27 cellular contexts compared by ENCODE assay signal in the genomic region with DNA sequence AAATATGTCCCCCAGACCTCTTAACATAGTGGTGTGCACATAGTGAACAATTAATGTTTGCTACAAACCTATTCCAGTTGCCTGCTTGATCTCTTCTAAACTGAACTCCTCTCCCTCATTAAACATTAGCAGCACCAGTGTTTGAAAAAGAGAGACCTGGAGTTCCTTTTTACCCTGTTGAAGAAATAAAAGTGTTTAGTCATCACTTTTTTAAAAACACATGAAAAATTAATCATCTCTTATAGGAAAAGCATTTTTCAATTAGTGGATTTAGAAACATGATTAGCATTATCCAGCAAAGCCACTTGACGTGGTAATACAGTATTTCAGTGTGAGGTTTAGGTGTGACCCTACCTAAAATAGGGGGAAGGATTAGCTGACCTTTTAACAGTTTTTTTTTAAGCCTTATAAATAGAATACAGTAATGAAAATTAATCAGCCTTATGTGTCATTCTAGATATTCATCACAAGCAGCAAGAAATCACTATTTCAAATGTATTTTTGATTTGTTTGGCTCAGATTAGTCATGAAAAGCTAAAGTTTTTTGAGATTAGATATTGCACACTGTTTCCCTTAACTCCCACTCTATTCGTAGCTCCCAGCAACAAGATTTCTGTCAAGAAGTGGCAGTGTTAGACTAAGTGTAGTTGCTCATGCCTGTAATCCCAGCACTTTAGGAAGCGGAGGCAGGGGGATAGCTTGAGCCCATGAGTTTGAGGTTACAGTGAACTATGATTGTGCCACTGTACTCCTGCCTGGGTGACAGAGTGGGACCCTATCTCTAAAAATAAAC. TPM values are rescaled to one million over a fixed set of nuclear protein-coding genes. Genes with fewer than 3 reads are reported as not detected.
A peak's percentile ranks its signal among the peaks of the same experiment; 100 is the strongest.
DNase-seq lines count a peak whose midpoint lies in the region; ATAC-seq, FAIRE-seq and TF ChIP-seq lines count a peak whose summit lies in the region.
"Had no signal": no experiment of that assay in that cellular context is flagged by ENCODE, and none has a peak within 500 bp of the region (broad histone marks: within the 10 kb centered on the region; RNA-seq: fewer than 3 reads in every experiment).

No MANE protein-coding gene starts in this region.

- FAIRE-seq in astrocyte (lab: Jason Lieb, UNC) (peak; percentile 88), pancreas (lab: Jason Lieb, UNC) (peak; percentile 78)
- FAIRE-seq: A204.1, RCC 7860 had no signal

- H3K36me3 ChIP-seq in GM23248 (ENCODE audit: low read depth), result peaks cover 71% of the 10 kb centered on the region
- peaks cover 36% of the 10 kb centered on the region for H3K36me3 ChIP-seq in astrocyte (ENCODE audit: insufficient read depth, low read length)
- H3K36me3 ChIP-seq in pancreas, result peaks cover 0 to 12% (median 6%) of the 10 kb centered on the region in 3 donors
- H3K36me3 ChIP-seq in breast epithelium, result no peaks in the 10 kb centered on the region

- TF ChIP-seq POLR2A in breast epithelium (IDR thresholded peaks at IDR 0.05), result no peak

- H3F3A ChIP-seq in GM23248 (ENCODE audit: insufficient read depth), result peaks cover 41% of the 10 kb centered on the region

- no peak for DNase-seq in activated T-cell treated with anti-CD3 and anti-CD28 coated beads, Interleukin-2, amount 50 U/mL, for 24 hours
- DNase-seq in activated T-cell treated with anti-CD3 and anti-CD28 coated beads, Interleukin-2, amount 50 U/mL, for 4 hours, result no peak
- DNase-seq in GM23248 (peak; percentile 18), astrocyte (ENCODE audit: low read depth) (no peak), pancreas (no peak), breast epithelium (ENCODE audit: low spot score in 2 of 2) (no peak), immature natural killer cell (no peak)
- DNase-seq: AML-193; C1 segment of cervical spinal cord; CD4-positive, alpha-beta memory T cell; COR-L47; DMS53; GOT3; HCEC 1CT; KBM-7; MG63; NCI-H1105 treated with DMSO at 0.1 percent for 48 hours; NCI-H146; NCI-H1930; NCI-H2107; NCI-H446; NCI-H524 treated with DMSO at 0.1 percent for 48 hours; NCI-H774; SIG-M5 had no signal

- no peaks in the 10 kb centered on the region for H3K9me3 Mint-ChIP-seq in activated T-cell treated with anti-CD3 and anti-CD28 coated beads, Interleukin-2, amount 50 U/mL, for 24 hours
- H3K9me3 Mint-ChIP-seq in activated T-cell treated with anti-CD3 and anti-CD28 coated beads, Interleukin-2, amount 50 U/mL, for 4 hours, result no peaks in the 10 kb centered on the region
- H3K9me3 Mint-ChIP-seq in astrocyte (ENCODE audit: unreplicated experiment) (no peaks in the 10 kb centered on the region), immature natural killer cell (peaks cover 0 to 2% (median 0%) of the 10 kb centered on the region in 6 donors)
- H3K9me3 Mint-ChIP-seq: CD4-positive, alpha-beta memory T cell had no signal

- H2AFZ ChIP-seq in GM23248, result no peak overlapping the region
- H2AFZ ChIP-seq in astrocyte (ENCODE audit: low read depth, low read length), result no peak overlapping the region

- TF ChIP-seq CTCF in astrocyte (IDR thresholded peaks at IDR 0.05; ENCODE audit: insufficient read depth, low read depth, low read length), result no peak
- no peak for TF ChIP-seq CTCF in pancreas (IDR thresholded peaks at IDR 0.05)
- no peak for TF ChIP-seq CTCF in breast epithelium (IDR thresholded peaks at IDR 0.05)

- no peaks in the 10 kb centered on the region for H3K4me1 ChIP-seq in GM23248 (ENCODE audit: insufficient read depth)
- H3K4me1 ChIP-seq in astrocyte (ENCODE audit: insufficient read depth, low read length), result no peaks in the 10 kb centered on the region
- H3K4me1 ChIP-seq in pancreas, result no peaks in the 10 kb centered on the region
- no peaks in the 10 kb centered on the region for H3K4me1 ChIP-seq in breast epithelium

- H3K9me2 ChIP-seq in GM23248 (ENCODE audit: insufficient read depth), result no peaks in the 10 kb centered on the region

- H3K9me3 ChIP-seq in GM23248 (ENCODE audit: low read depth) (no peaks in the 10 kb centered on the region), astrocyte (ENCODE audit: insufficient read depth, low read depth, low read length) (no peaks in the 10 kb centered on the region), pancreas (no peaks in the 10 kb centered on the region), breast epithelium (no peaks in the 10 kb centered on the region)
- H3K9me3 ChIP-seq: MG63 had no signal

- peaks cover 7% of the 10 kb centered on the region for H3K4me1 Mint-ChIP-seq in activated T-cell treated with anti-CD3 and anti-CD28 coated beads, Interleukin-2, amount 50 U/mL, for 24 hours (ENCODE audit: low read depth)
- H3K4me1 Mint-ChIP-seq in activated T-cell treated with anti-CD3 and anti-CD28 coated beads, Interleukin-2, amount 50 U/mL, for 4 hours (ENCODE audit: low read depth), result peaks cover 3% of the 10 kb centered on the region
- H3K4me1 Mint-ChIP-seq in astrocyte (ENCODE audit: low read depth, unreplicated experiment) (no peaks in the 10 kb centered on the region), immature natural killer cell (no peaks in the 10 kb centered on the region)

- no peak for ATAC-seq in activated T-cell treated with anti-CD3 and anti-CD28 coated beads, Interleukin-2, amount 50 U/mL, for 4 hours
- no peak for ATAC-seq in pancreas

- H3K9ac ChIP-seq in GM23248, result no peak overlapping the region
- no peak overlapping the region for H3K9ac ChIP-seq in astrocyte (ENCODE audit: low read length)

- WGBS in GM23248 (ENCODE audit: low coverage in 1 of 2, low lambda C conversion rate in 2 of 2, missing lambda C conversion rate in 2 of 2), 2 experiments, result 87 to 95% methylated on average over 3 of the region's 3 CpGs
- WGBS in pancreas, 2 donors, result 75 to 90% methylated on average over 3 of the region's 3 CpGs

- H3K4me2 ChIP-seq in GM23248 (ENCODE audit: unreplicated experiment) (no peak overlapping the region), astrocyte (ENCODE audit: low read length) (no peak overlapping the region)

- peaks cover 78% of the 10 kb centered on the region for H3K36me3 Mint-ChIP-seq in activated T-cell treated with anti-CD3 and anti-CD28 coated beads, Interleukin-2, amount 50 U/mL, for 24 hours (ENCODE audit: low read depth)
- peaks cover 20% of the 10 kb centered on the region for H3K36me3 Mint-ChIP-seq in activated T-cell treated with anti-CD3 and anti-CD28 coated beads, Interleukin-2, amount 50 U/mL, for 4 hours (ENCODE audit: insufficient read depth)
- H3K36me3 Mint-ChIP-seq in astrocyte (ENCODE audit: low read depth, unreplicated experiment) (no peaks in the 10 kb centered on the region), immature natural killer cell (peaks cover 4 to 20% (median 8%) of the 10 kb centered on the region in 3 donors)

- H3K27ac ChIP-seq in GM23248 (0 out of 2 replicates have a peak overlapping the region, but pooled peaks have one; percentile 6), astrocyte (ENCODE audit: low read depth, low read length) (no peak overlapping the region), pancreas (no peak overlapping the region), breast epithelium (no peak overlapping the region)
- H3K27ac ChIP-seq: SK-N-MC had no signal

- H3K4me3 Mint-ChIP-seq in activated T-cell treated with anti-CD3 and anti-CD28 coated beads, Interleukin-2, amount 50 U/mL, for 24 hours, result no peak overlapping the region
- no peak overlapping the region for H3K4me3 Mint-ChIP-seq in activated T-cell treated with anti-CD3 and anti-CD28 coated beads, Interleukin-2, amount 50 U/mL, for 4 hours
- H3K4me3 Mint-ChIP-seq in astrocyte (ENCODE audit: unreplicated experiment), result no peak overlapping the region
- H3K4me3 Mint-ChIP-seq in immature natural killer cell, result no peak overlapping the region
- H3K4me3 Mint-ChIP-seq: CD4-positive, alpha-beta memory T cell had no signal

- H3K27ac Mint-ChIP-seq in activated T-cell treated with anti-CD3 and anti-CD28 coated beads, Interleukin-2, amount 50 U/mL, for 24 hours, result peak overlapping the region; percentile 50
- H3K27ac Mint-ChIP-seq in astrocyte (ENCODE audit: unreplicated experiment), result no peak overlapping the region
- no peak overlapping the region for H3K27ac Mint-ChIP-seq in immature natural killer cell
- H3K27ac Mint-ChIP-seq: CD4-positive, alpha-beta memory T cell had no signal

- H4K20me1 ChIP-seq in GM23248 (ENCODE audit: insufficient read depth) (no peaks in the 10 kb centered on the region), astrocyte (ENCODE audit: insufficient read depth, low read length) (no peaks in the 10 kb centered on the region)

- H3K27me3 ChIP-seq in GM23248 (replicated peaks; ENCODE audit: insufficient read depth) (no peaks in the 10 kb centered on the region), astrocyte (ENCODE audit: insufficient read depth, low read length) (no peaks in the 10 kb centered on the region), pancreas (peaks cover 0 to 4% (median 0%) of the 10 kb centered on the region in 4 donors), breast epithelium (no peaks in the 10 kb centered on the region)
- H3K27me3 ChIP-seq: MG63 had no signal

- H3K4me3 ChIP-seq in GM23248, result no peak overlapping the region
- no peak overlapping the region for H3K4me3 ChIP-seq in astrocyte (ENCODE audit: insufficient read depth, low read depth, low read length)
- no peak overlapping the region for H3K4me3 ChIP-seq in pancreas
- H3K4me3 ChIP-seq in breast epithelium, result no peak overlapping the region
- H3K4me3 ChIP-seq: MG63, SK-N-MC had no signal

- intact Hi-C loops in pancreas (cut with DNase I), result no loop called here
- intact Hi-C loops in breast epithelium (cut with DNase I; ENCODE audit: low total_unique reads), result no loop called here

- peaks cover 4% of the 10 kb centered on the region for H3K27me3 Mint-ChIP-seq in activated T-cell treated with anti-CD3 and anti-CD28 coated beads, Interleukin-2, amount 50 U/mL, for 24 hours
- H3K27me3 Mint-ChIP-seq in activated T-cell treated with anti-CD3 and anti-CD28 coated beads, Interleukin-2, amount 50 U/mL, for 4 hours (ENCODE audit: low read depth), result no peaks in the 10 kb centered on the region
- H3K27me3 Mint-ChIP-seq in astrocyte (ENCODE audit: low read depth, unreplicated experiment) (no peaks in the 10 kb centered on the region), immature natural killer cell (ENCODE audit: low read depth in 3 of 3) (peaks cover 0 to 2% (median 0%) of the 10 kb centered on the region in 3 donors)
- H3K27me3 Mint-ChIP-seq: CD4-positive, alpha-beta memory T cell had no signal

- H3K79me2 ChIP-seq in GM23248 (ENCODE audit: insufficient read depth) (0 out of 2 replicates have a peak, but pooled peaks cover 19% of the 10 kb centered on the region), astrocyte (ENCODE audit: insufficient read depth, low read length) (no peaks in the 10 kb centered on the region)

- in situ Hi-C loops in GM23248 (cut with MboI), result loop anchor here (25.0 kb wide), 1 partner anchor 228 kb away; no protein-coding TSS in a partner anchor

RNA-seq across cellular contexts. Expression of a gene that starts 26.2 kb away (rescaled TPM):
- 10 to 100 TPM; 20.6 to 23.3 (median 21.5) TPM for total RNA-seq in activated T-cell treated with anti-CD3 and anti-CD28 coated beads, Interleukin-2, amount 50 U/mL, for 4 hours
- total RNA-seq in GM23248 (2014; rRNA removed; shearing (Covaris generic)), result 158 and 169 TPM in 2 replicates
- polyA plus RNA-seq in GM23248 (2016; fragmentation: Nextera tagmentation; extraction: Ambion mirVana), result 153 and 158 TPM in 2 replicates
- total RNA-seq in astrocyte, result 101 and 102 TPM in 2 replicates
- total RNA-seq in pancreas, result 10 to 100 TPM; 14.8 to 24.6 (median 19.5) TPM
- 10 to 100 TPM in 1 of 2 donors, 1 to 10 TPM in 1; 9.6 to 18.2 TPM for polyA plus RNA-seq in pancreas
- 10 to 100 TPM; 38.7 to 45.5 (median 45.1) TPM for total RNA-seq in breast epithelium
- polyA plus RNA-seq in immature natural killer cell, result 10 to 100 TPM; 16.8 to 28.7 (median 17.0) TPM
